Comparison of ENCODE assay signal across 15 cellular contexts in the genomic region with DNA sequence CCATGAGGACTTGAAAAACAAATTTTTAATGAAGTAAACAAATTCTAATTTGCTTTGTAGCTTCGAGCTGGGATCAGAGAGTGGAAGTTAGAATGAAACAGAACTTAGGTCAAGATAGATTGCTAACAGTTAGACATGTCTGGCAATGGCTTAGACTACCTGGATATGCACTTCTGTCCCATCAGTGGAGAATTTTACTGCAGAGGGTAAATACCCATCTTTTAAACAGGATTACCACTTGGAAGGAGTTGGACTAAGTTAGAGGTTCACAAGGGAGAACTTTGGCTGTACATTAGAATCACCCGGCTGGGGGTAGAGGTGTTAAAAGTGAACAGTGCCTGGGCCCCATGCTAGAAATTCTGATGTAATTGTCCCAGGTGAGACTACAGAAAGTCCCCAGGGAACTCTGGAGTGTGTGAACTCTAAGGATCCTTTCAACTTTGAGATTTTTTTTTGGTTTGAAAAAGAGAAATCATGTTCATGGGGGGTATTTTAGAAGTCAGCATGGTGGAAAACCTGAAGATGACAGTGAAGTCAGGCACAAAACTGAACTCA. TPM values are rescaled to one million over a fixed set of nuclear protein-coding genes. Genes with fewer than 3 reads are reported as not detected.
DNase-seq lines count a peak whose midpoint lies in the region; ATAC-seq and TF ChIP-seq lines count a peak whose summit lies in the region.
"Had no signal": no experiment of that assay in that cellular context is flagged by ENCODE, and none has a peak within 500 bp of the region (broad histone marks: within the 10 kb centered on the region; RNA-seq: fewer than 3 reads in every experiment).

No MANE protein-coding gene starts in this region.

- H3K9me3 ChIP-seq in left ventricle myocardium inferior (replicated peaks) (no peaks in the 10 kb centered on the region), heart left ventricle (no peaks in the 10 kb centered on the region), esophagus muscularis mucosa (no peaks in the 10 kb centered on the region), upper lobe of left lung (no peaks in the 10 kb centered on the region)
- H3K9me3 ChIP-seq: Caco-2 had no signal

- no peaks in the 10 kb centered on the region for H3K27me3 ChIP-seq in left ventricle myocardium inferior (ENCODE audit: low read depth)
- no peaks in the 10 kb centered on the region for H3K27me3 ChIP-seq in heart left ventricle
- no peaks in the 10 kb centered on the region for H3K27me3 ChIP-seq in esophagus muscularis mucosa
- H3K27me3 ChIP-seq in upper lobe of left lung = no peaks in the 10 kb centered on the region
- H3K27me3 ChIP-seq: brain microvascular endothelial cell had no signal

- intact Hi-C loops in left ventricle myocardium inferior (cut with micrococcal nuclease) (no loop called here), heart left ventricle (cut with DNase I) (loop anchor here in 2 of 10 donors (5.0 kb wide), 2 partner anchors 34 to 49 kb away; a partner anchor contains a TSS), esophagus muscularis mucosa (cut with DNase I) (no loop called here)

- TF ChIP-seq CTCF in left ventricle myocardium inferior (IDR thresholded peaks at IDR 0.05; ENCODE audit: borderline replicate concordance) = no peak
- no peak for TF ChIP-seq CTCF in heart left ventricle (IDR thresholded peaks at IDR 0.05)
- TF ChIP-seq CTCF in esophagus muscularis mucosa (IDR thresholded peaks at IDR 0.05) = no peak
- TF ChIP-seq CTCF in upper lobe of left lung (IDR thresholded peaks at IDR 0.05) = no peak

- WGBS in heart left ventricle, 4 donors = 82 to 89% (median 87%) methylated on average over 2 of the region's 2 CpGs
- WGBS in esophagus muscularis mucosa = 82% methylated on average over 2 of the region's 2 CpGs
- WGBS in upper lobe of left lung, 2 donors = 86 to 89% methylated on average over 2 of the region's 2 CpGs

- no peak for TF ChIP-seq POLR2A in heart left ventricle (IDR thresholded peaks at IDR 0.05)
- TF ChIP-seq POLR2A in esophagus muscularis mucosa (IDR thresholded peaks at IDR 0.05; ENCODE audit: low read depth) = no peak
- TF ChIP-seq POLR2A in upper lobe of left lung (IDR thresholded peaks at IDR 0.05) = no peak

- H3K36me3 ChIP-seq in left ventricle myocardium inferior = no peaks in the 10 kb centered on the region
- no peaks in the 10 kb centered on the region for H3K36me3 ChIP-seq in heart left ventricle
- H3K36me3 ChIP-seq in esophagus muscularis mucosa = no peaks in the 10 kb centered on the region
- no peaks in the 10 kb centered on the region for H3K36me3 ChIP-seq in upper lobe of left lung
- H3K36me3 ChIP-seq: brain microvascular endothelial cell, WERI-Rb-1 had no signal

- H3K27ac ChIP-seq in left ventricle myocardium inferior (replicated peaks) (peak overlapping the region; percentile 78), heart left ventricle (peak overlapping the region in 4 of 12 donors; percentile 78 to 92 (median 85)), esophagus muscularis mucosa (replicated peaks in 1 of 4) (peak overlapping the region in 3 of 4 donors; percentile 62 to 68 (median 63)), upper lobe of left lung (peak overlapping the region; percentile 11 to 80 (median 44))
- H3K27ac ChIP-seq: brain microvascular endothelial cell, WERI-Rb-1 had no signal

- H3K4me3 ChIP-seq in left ventricle myocardium inferior (no peak overlapping the region), heart left ventricle (no peak overlapping the region), esophagus muscularis mucosa (no peak overlapping the region), upper lobe of left lung (no peak overlapping the region)

- no peak for DNase-seq in left ventricle myocardium inferior
- DNase-seq in heart left ventricle = no peak
- no peak for DNase-seq in esophagus muscularis mucosa (ENCODE audit: extremely low spot score)
- no peak for DNase-seq in upper lobe of left lung
- no peak for DNase-seq in activated CD4-positive, alpha-beta T cell treated with anti-CD3 and anti-CD28 coated beads for 48 hours
- DNase-seq in NK-92 (lab: John Stamatoyannopoulos, UW; ENCODE audit: unreplicated experiment) = no peak
- no peak for DNase-seq in SHP77 (lab: John Stamatoyannopoulos, UW)
- DNase-seq: activated CD8-positive, alpha-beta memory T cell treated with anti-CD3 and anti-CD28 coated beads, Interleukin-2, amount 50 U/mL, for 4 hours; activated naive CD4-positive, alpha-beta T cell treated with anti-CD3 and anti-CD28 coated beads, Interleukin-2, amount 50 U/mL, for 16 hours; brain microvascular endothelial cell; Caco-2; NCI-H2081 treated with DMSO at 0.1 percent for 48 hours; NCI-H69; WERI-Rb-1 had no signal

- TF ChIP-seq EP300 in esophagus muscularis mucosa (IDR thresholded peaks at IDR 0.05) = no peak
- no peak for TF ChIP-seq EP300 in upper lobe of left lung (IDR thresholded peaks at IDR 0.05)

- peaks cover 23% of the 10 kb centered on the region for H3K4me1 ChIP-seq in left ventricle myocardium inferior
- peaks cover 0 to 61% (median 22%) of the 10 kb centered on the region in 12 donors for H3K4me1 ChIP-seq in heart left ventricle
- peaks cover 14 to 55% (median 37%) of the 10 kb centered on the region in 4 donors for H3K4me1 ChIP-seq in esophagus muscularis mucosa
- H3K4me1 ChIP-seq in upper lobe of left lung = peaks cover 16 to 26% (median 20%) of the 10 kb centered on the region in 4 donors
- H3K4me1 ChIP-seq: Caco-2 had no signal

- ATAC-seq in heart left ventricle (no peak), HG02798 (IDR thresholded peaks at IDR 0.05; ENCODE audit: poor library complexity, unreplicated experiment) (peak; percentile 29), upper lobe of left lung (ENCODE audit: low FRiP score in 2 of 2) (no peak)

RNA-seq across cellular contexts. Expression of a gene that starts 35.5 kb away (rescaled TPM):
- 7.7 TPM for total RNA-seq in left ventricle myocardium inferior
- total RNA-seq in heart left ventricle = 10 to 100 TPM in 3 of 9 donors, 1 to 10 TPM in 6; 4.8 to 23.2 (median 8.1) TPM
- 1 to 10 TPM; 3.3 to 4.1 TPM for polyA plus RNA-seq in heart left ventricle
- 10 to 100 TPM; 27.3 to 33.4 (median 31.4) TPM for total RNA-seq in esophagus muscularis mucosa
- total RNA-seq in upper lobe of left lung = 10 to 100 TPM; 18.0 to 45.4 (median 22.3) TPM
